Comparison of ENCODE assay signal across 9 cellular contexts in the genomic region with DNA sequence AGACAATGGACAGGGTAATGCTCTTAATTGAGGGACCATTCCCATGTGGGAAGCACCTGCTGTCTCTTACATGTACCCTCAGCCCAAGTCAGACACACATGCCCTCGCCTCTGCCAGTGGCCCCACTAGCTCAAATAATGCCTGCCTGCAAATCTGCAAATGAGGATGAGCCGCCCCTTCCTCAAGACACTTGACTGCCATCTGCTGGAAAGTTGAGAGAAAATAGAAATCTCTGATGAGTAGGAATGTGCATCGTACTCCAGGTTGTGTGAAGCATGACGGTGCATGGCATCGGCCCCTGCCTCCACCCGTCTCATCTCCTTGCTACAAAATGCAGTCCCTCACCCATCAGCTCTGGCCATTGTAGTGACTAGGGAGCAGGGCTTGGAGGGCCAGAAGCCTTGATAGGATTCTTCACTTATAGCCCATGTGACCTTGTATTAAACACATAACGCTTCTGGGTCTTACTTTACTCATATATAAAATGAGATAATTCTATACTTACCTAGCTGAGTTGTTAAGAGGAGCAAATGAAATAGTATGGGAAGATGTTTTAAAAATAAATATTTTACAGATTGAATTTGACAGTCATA. TPM values are rescaled to one million over a fixed set of nuclear protein-coding genes. Genes with fewer than 3 reads are reported as not detected.
A peak's percentile ranks its signal among the peaks of the same experiment; 100 is the strongest.
DNase-seq lines count a peak whose midpoint lies in the region; ATAC-seq and TF ChIP-seq lines count a peak whose summit lies in the region.
"Had no signal": no experiment of that assay in that cellular context is flagged by ENCODE, and none has a peak within 500 bp of the region (broad histone marks: within the 10 kb centered on the region; RNA-seq: fewer than 3 reads in every experiment).

No MANE protein-coding gene starts in this region.

- peaks cover 0 to 2% (median 0%) of the 10 kb centered on the region in 5 experiments for H3K9me3 Mint-ChIP-seq in brain
- H3K9me3 Mint-ChIP-seq in mesothelial cell of epicardium = no peaks in the 10 kb centered on the region

- H3K4me3 Mint-ChIP-seq in brain (peak overlapping the region in 3 of 5 experiments; percentile 5 to 22 (median 16)), mesothelial cell of epicardium (no peak overlapping the region)
- H3K4me3 Mint-ChIP-seq: IgD-negative memory B cell had no signal

- H3K4me1 Mint-ChIP-seq in brain (peaks cover 24% of the 10 kb centered on the region), mesothelial cell of epicardium (peaks cover 10% of the 10 kb centered on the region)

- no peak overlapping the region for H3K27ac Mint-ChIP-seq in brain
- no peak overlapping the region for H3K27ac Mint-ChIP-seq in mesothelial cell of epicardium
- H3K27ac Mint-ChIP-seq: IgD-negative memory B cell had no signal

- TF ChIP-seq CTCF in C4-2B (conservative IDR thresholded peaks at IDR 0.05) = peak; percentile 78
- TF ChIP-seq CTCF in GM20000 (IDR thresholded peaks at IDR 0.05; ENCODE audit: extremely low read depth, missing control alignments) = peak; percentile 19
- peak; percentile 77 to 83 for TF ChIP-seq CTCF in brain (conservative IDR thresholded peaks at IDR 0.05)
- TF ChIP-seq CTCF in mesothelial cell of epicardium (IDR thresholded peaks at IDR 0.05; ENCODE audit: unreplicated experiment) = peak; percentile 43

- H3K27me3 Mint-ChIP-seq in brain (peaks cover 11% of the 10 kb centered on the region), mesothelial cell of epicardium (ENCODE audit: low read depth) (peaks cover 51% of the 10 kb centered on the region)

- DNase-seq in GM20000 (ENCODE audit: low spot score) (no peak), NCI-H748 (lab: John Stamatoyannopoulos, UW; ENCODE audit: unreplicated experiment) (peak; percentile 63), mesothelial cell of epicardium (ENCODE audit: low spot score in 2 of 2, unreplicated experiment in 2 of 2) (no peak), putamen (ENCODE audit: low spot score) (no peak)

- H3K36me3 Mint-ChIP-seq in brain (no peaks in the 10 kb centered on the region), mesothelial cell of epicardium (no peaks in the 10 kb centered on the region)
- H3K36me3 Mint-ChIP-seq: IgD-negative memory B cell had no signal

- no peak for ATAC-seq in HG02938 (IDR thresholded peaks at IDR 0.05; ENCODE audit: unreplicated experiment)
- no peak for ATAC-seq in GM21576 (IDR thresholded peaks at IDR 0.05; ENCODE audit: unreplicated experiment)

- no peak overlapping the region for H3K27ac ChIP-seq in C4-2B

RNA-seq across cellular contexts. Expression of gene SCN5A, which starts 6.3 kb away (rescaled TPM):
- 1.4 TPM for polyA plus RNA-seq in brain (ENCODE audit: insufficient read depth, low read depth, low replicate concordance)
- 0.88 to 1.8 TPM (median 1.4 TPM) in 3 replicates for total RNA-seq in mesothelial cell of epicardium
- polyA plus RNA-seq: IgD-negative memory B cell had no signal

Comparison
In these comparisons a context has a peak if more than half of its experiments do, and no peak if none do; other contexts are left out.
1. CTCF ChIP-seq: peak in every context shown above with its lines; median percentile 80 in brain; 78 in C4-2B; 43 in mesothelial cell of epicardium; 19 in GM20000.